Comparison of ENCODE assay signal across 1 cellular context in the genomic region with DNA sequence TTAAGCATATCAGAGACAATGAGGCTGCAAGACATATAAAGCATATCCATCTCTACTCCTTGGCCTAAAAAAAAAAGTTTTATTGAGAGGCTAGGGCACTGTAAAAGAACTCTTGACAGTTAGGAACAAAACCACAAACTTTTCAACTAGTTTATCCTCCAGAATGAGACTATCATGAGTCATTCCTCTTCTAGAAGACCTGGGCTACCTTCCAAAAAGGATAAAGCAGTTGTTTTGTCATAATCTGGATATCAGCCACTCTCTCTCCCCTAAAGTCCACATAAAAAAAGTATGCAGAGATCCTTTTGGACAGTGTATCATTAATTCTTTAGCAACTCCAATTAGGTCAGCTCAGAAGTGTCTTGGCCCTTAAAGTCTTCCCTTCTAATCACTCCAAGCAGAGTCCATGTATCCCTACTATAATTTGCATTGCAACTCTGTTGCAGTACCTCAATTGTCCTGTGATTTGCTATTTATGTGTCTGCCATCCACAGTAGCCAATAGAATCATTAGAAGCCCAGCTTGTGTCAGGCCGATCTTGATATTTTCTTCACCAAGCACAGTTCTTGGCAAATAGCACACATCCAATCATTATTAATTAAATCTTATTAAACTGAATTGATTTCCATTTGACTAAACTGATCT.
TF ChIP-seq lines count a peak whose summit lies in the region.

No MANE protein-coding gene starts in this region.

TF ChIP-seq in GM23338, 12 proteins besides CTCF, POLR2A, EP300 and RAD21 (continued from another document):
- TF ChIP-seq, protein P1, sequence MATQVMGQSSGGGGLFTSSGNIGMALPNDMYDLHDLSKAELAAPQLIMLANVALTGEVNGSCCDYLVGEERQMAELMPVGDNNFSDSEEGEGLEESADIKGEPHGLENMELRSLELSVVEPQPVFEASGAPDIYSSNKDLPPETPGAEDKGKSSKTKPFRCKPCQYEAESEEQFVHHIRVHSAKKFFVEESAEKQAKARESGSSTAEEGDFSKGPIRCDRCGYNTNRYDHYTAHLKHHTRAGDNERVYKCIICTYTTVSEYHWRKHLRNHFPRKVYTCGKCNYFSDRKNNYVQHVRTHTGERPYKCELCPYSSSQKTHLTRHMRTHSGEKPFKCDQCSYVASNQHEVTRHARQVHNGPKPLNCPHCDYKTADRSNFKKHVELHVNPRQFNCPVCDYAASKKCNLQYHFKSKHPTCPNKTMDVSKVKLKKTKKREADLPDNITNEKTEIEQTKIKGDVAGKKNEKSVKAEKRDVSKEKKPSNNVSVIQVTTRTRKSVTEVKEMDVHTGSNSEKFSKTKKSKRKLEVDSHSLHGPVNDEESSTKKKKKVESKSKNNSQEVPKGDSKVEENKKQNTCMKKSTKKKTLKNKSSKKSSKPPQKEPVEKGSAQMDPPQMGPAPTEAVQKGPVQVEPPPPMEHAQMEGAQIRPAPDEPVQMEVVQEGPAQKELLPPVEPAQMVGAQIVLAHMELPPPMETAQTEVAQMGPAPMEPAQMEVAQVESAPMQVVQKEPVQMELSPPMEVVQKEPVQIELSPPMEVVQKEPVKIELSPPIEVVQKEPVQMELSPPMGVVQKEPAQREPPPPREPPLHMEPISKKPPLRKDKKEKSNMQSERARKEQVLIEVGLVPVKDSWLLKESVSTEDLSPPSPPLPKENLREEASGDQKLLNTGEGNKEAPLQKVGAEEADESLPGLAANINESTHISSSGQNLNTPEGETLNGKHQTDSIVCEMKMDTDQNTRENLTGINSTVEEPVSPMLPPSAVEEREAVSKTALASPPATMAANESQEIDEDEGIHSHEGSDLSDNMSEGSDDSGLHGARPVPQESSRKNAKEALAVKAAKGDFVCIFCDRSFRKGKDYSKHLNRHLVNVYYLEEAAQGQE (IDR thresholded peaks at IDR 0.05; ENCODE audit: unreplicated experiment), result no peak
- TF ChIP-seq EZH2phosphoT487 (IDR thresholded peaks at IDR 0.05; ENCODE audit: unreplicated experiment), result no peak
- TF ChIP-seq, protein P2, sequence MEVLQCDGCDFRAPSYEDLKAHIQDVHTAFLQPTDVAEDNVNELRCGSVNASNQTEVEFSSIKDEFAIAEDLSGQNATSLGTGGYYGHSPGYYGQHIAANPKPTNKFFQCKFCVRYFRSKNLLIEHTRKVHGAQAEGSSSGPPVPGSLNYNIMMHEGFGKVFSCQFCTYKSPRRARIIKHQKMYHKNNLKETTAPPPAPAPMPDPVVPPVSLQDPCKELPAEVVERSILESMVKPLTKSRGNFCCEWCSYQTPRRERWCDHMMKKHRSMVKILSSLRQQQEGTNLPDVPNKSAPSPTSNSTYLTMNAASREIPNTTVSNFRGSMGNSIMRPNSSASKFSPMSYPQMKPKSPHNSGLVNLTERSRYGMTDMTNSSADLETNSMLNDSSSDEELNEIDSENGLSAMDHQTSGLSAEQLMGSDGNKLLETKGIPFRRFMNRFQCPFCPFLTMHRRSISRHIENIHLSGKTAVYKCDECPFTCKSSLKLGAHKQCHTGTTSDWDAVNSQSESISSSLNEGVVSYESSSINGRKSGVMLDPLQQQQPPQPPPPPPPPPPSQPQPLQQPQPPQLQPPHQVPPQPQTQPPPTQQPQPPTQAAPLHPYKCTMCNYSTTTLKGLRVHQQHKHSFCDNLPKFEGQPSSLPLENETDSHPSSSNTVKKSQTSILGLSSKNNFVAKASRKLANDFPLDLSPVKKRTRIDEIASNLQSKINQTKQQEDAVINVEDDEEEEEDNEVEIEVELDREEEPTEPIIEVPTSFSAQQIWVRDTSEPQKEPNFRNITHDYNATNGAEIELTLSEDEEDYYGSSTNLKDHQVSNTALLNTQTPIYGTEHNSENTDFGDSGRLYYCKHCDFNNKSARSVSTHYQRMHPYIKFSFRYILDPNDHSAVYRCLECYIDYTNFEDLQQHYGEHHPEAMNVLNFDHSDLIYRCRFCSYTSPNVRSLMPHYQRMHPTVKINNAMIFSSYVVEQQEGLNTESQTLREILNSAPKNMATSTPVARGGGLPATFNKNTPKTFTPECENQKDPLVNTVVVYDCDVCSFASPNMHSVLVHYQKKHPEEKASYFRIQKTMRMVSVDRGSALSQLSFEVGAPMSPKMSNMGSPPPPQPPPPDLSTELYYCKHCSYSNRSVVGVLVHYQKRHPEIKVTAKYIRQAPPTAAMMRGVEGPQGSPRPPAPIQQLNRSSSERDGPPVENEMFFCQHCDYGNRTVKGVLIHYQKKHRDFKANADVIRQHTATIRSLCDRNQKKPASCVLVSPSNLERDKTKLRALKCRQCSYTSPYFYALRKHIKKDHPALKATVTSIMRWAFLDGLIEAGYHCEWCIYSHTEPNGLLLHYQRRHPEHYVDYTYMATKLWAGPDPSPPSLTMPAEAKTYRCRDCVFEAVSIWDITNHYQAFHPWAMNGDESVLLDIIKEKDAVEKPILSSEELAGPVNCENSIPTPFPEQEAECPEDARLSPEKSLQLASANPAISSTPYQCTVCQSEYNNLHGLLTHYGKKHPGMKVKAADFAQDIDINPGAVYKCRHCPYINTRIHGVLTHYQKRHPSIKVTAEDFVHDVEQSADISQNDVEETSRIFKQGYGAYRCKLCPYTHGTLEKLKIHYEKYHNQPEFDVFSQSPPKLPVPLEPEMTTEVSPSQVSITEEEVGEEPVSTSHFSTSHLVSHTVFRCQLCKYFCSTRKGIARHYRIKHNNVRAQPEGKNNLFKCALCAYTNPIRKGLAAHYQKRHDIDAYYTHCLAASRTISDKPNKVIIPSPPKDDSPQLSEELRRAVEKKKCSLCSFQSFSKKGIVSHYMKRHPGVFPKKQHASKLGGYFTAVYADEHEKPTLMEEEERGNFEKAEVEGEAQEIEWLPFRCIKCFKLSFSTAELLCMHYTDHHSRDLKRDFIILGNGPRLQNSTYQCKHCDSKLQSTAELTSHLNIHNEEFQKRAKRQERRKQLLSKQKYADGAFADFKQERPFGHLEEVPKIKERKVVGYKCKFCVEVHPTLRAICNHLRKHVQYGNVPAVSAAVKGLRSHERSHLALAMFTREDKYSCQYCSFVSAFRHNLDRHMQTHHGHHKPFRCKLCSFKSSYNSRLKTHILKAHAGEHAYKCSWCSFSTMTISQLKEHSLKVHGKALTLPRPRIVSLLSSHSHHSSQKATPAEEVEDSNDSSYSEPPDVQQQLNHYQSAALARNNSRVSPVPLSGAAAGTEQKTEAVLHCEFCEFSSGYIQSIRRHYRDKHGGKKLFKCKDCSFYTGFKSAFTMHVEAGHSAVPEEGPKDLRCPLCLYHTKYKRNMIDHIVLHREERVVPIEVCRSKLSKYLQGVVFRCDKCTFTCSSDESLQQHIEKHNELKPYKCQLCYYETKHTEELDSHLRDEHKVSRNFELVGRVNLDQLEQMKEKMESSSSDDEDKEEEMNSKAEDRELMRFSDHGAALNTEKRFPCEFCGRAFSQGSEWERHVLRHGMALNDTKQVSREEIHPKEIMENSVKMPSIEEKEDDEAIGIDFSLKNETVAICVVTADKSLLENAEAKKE (CRISPR knock-in tag; IDR thresholded peaks at IDR 0.05), result no peak
- TF ChIP-seq EZH2 (IDR thresholded peaks at IDR 0.05; ENCODE audit: low read depth, unreplicated experiment), result no peak
- no peak for TF ChIP-seq STAT1 (IDR thresholded peaks at IDR 0.05; ENCODE audit: unreplicated experiment)
- no peak for TF ChIP-seq ZNF331 (CRISPR knock-in tag; IDR thresholded peaks at IDR 0.05; ENCODE audit: low read depth)
- no peak for TF ChIP-seq JUNB (IDR thresholded peaks at IDR 0.05; ENCODE audit: unreplicated experiment)
